ENCODE assay signal across 8 cellular contexts in the genomic region with DNA sequence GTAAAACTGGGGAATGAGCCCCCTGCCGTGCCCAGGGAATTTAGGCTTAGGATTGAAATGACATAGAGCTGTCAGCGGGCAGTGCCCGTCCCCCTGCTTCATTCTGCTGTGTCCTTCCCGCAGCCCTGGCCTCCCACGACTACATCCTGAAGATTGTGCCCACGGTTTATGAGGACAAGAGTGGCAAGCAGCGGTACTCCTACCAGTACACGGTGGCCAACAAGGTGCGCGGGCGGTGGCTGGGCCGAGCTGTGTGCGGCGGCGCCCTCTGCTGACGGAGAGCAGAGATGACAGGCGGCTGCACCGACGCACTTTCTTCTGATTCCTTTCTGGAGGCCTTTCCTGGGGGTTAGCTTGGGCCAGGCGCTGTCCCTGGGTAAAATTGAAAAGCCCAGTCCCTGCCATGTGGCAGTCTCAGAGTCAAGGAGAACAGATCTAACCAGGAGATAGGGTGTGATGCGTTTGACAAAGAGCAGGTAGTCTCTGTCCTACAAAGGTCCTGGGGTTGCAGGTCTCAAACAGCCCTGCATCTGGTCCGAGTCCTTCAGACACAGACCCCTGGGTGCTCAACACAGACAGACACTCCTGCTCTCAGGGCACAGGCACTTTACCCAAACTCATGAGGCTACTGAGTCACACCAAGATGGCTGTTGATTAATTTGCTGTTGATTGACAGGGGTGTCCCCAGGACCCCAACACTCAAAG. TPM values are rescaled to one million over a fixed set of nuclear protein-coding genes. Genes with fewer than 3 reads are reported as not detected.
A peak's percentile ranks its signal among the peaks of the same experiment; 100 is the strongest.
DNase-seq lines count a peak whose midpoint lies in the region; ATAC-seq and TF ChIP-seq lines count a peak whose summit lies in the region.

No MANE protein-coding gene starts in this region.

- peaks cover 52% of the 10 kb centered on the region for H3K36me3 ChIP-seq in mesodermal cell (ENCODE audit: control insufficient read depth, insufficient read depth, low read length)

- ATAC-seq in HG02642 (IDR thresholded peaks at IDR 0.05; ENCODE audit: poor library complexity, unreplicated experiment) (peak; percentile 77), HG03378 (IDR thresholded peaks at IDR 0.05; ENCODE audit: unreplicated experiment) (no peak)
- peak; percentile 93 for ATAC-seq in activated CD8-positive, alpha-beta T cell treated with anti-CD3 and anti-CD28 coated beads, Interleukin-2, amount 10 ng/mL, durations not matched to agents 7 days and 5 days

- H3K27me3 Mint-ChIP-seq in activated CD8-positive, alpha-beta T cell treated with anti-CD3 and anti-CD28 coated beads, Interleukin-2, amount 10 ng/mL, durations not matched to agents 7 days and 5 days (ENCODE audit: low read depth): no peaks in the 10 kb centered on the region

- POLR2A ChIA-PET in activated CD8-positive, alpha-beta T cell treated with anti-CD3 and anti-CD28 coated beads, Interleukin-2, amount 10 ng/mL, durations not matched to agents 7 days and 5 days (lab: Charles Lee): interaction anchor here (1.1 to 1.4 kb wide), 2 partner anchors 162 to 168 kb away, joined by 3 to 4 read pairs; no protein-coding TSS in a partner anchor

- no peaks in the 10 kb centered on the region for H3K9me3 ChIP-seq in mesodermal cell (ENCODE audit: control insufficient read depth, low read length)

- CTCF ChIA-PET in activated CD8-positive, alpha-beta T cell treated with anti-CD3 and anti-CD28 coated beads, Interleukin-2, amount 10 ng/mL, durations not matched to agents 7 days and 5 days (lab: Charles Lee): interaction anchor here (0.7 to 15.1 kb wide), 24 partner anchors 16 to 471 kb away, joined by 3 to 251 read pairs (median 4); partner anchors contain the start of genes DUSP1 and RPL26L1

- H3K36me3 Mint-ChIP-seq in activated CD8-positive, alpha-beta T cell treated with anti-CD3 and anti-CD28 coated beads, Interleukin-2, amount 10 ng/mL, durations not matched to agents 7 days and 5 days (ENCODE audit: low read depth): peaks cover 5% of the 10 kb centered on the region

- no peak overlapping the region for H3K4me3 ChIP-seq in mesodermal cell (ENCODE audit: extremely low read depth, insufficient read depth, low read length, poor library complexity, severe bottlenecking)

- peak; percentile 94 for TF ChIP-seq CTCF in GM10266 (IDR thresholded peaks at IDR 0.05; ENCODE audit: control insufficient read depth, insufficient read depth, low read depth, missing control alignments)

- H3K27ac ChIP-seq in mesodermal cell (ENCODE audit: low read depth, low read length, severe bottlenecking): peak overlapping the region; percentile 10

- 16 to 19% methylated on average over 20 to 21 of the region's 22 CpGs for WGBS in mesodermal cell (ENCODE audit: insufficient coverage in 2 of 2), 2 experiments

- H3K4me1 Mint-ChIP-seq in activated CD8-positive, alpha-beta T cell treated with anti-CD3 and anti-CD28 coated beads, Interleukin-2, amount 10 ng/mL, durations not matched to agents 7 days and 5 days (ENCODE audit: low read depth): peaks cover 1% of the 10 kb centered on the region

- peaks cover 32% of the 10 kb centered on the region for H3K4me1 ChIP-seq in mesodermal cell (ENCODE audit: control insufficient read depth, insufficient read depth, low read length, poor library complexity, severe bottlenecking)

- DNase-seq in GM10266 (ENCODE audit: extremely low spot score): peak; percentile 74
- peak; percentile 14 for DNase-seq in NCI-H345 treated with DMSO at 0.1 percent for 48 hours (lab: John Stamatoyannopoulos, UW; ENCODE audit: unreplicated experiment)
- peak; percentile 76 for DNase-seq in activated CD8-positive, alpha-beta T cell treated with anti-CD3 and anti-CD28 coated beads, Interleukin-2, amount 10 ng/mL, durations not matched to agents 7 days and 5 days
- peak; percentile 46 for DNase-seq in effector CD8-positive, alpha-beta T cell (lab: John Stamatoyannopoulos, UW)
- peak; percentile 47 to 48 for DNase-seq in stimulated activated CD8-positive, alpha-beta memory T cell treated with anti-CD3 and anti-CD28 coated beads, Interleukin-15, amount 100 ng/mL, for 48 hours (ENCODE audit: low read depth in 2 of 2)

- H3K27ac Mint-ChIP-seq in activated CD8-positive, alpha-beta T cell treated with anti-CD3 and anti-CD28 coated beads, Interleukin-2, amount 10 ng/mL, durations not matched to agents 7 days and 5 days: peak overlapping the region; percentile 45

- no peak overlapping the region for H3K4me3 Mint-ChIP-seq in activated CD8-positive, alpha-beta T cell treated with anti-CD3 and anti-CD28 coated beads, Interleukin-2, amount 10 ng/mL, durations not matched to agents 7 days and 5 days

- no peaks in the 10 kb centered on the region for H3K9me3 Mint-ChIP-seq in activated CD8-positive, alpha-beta T cell treated with anti-CD3 and anti-CD28 coated beads, Interleukin-2, amount 10 ng/mL, durations not matched to agents 7 days and 5 days (ENCODE audit: insufficient read depth)

RNA-seq across cellular contexts. Expression of gene RPL26L1, which starts 26.8 kb away (rescaled TPM):
- 10 to 100 TPM; 45.1 to 49.4 TPM for total RNA-seq in activated CD8-positive, alpha-beta T cell treated with anti-CD3 and anti-CD28 coated beads, Interleukin-2, amount 10 ng/mL, durations not matched to agents 7 days and 5 days
- polyA plus RNA-seq in mesodermal cell (2013, experiment 1 of 2): 88.8 TPM
- polyA plus RNA-seq in mesodermal cell (2013, experiment 2 of 2): 99.2 TPM

RNA-seq across cellular contexts. Expression of gene ATP6V0E1, which starts 51.1 kb away (rescaled TPM):
- total RNA-seq in activated CD8-positive, alpha-beta T cell treated with anti-CD3 and anti-CD28 coated beads, Interleukin-2, amount 10 ng/mL, durations not matched to agents 7 days and 5 days: 100 to 1,000 TPM; 122 to 129 TPM
- 154 TPM for polyA plus RNA-seq in mesodermal cell (2013, experiment 1 of 2)
- 125 TPM for polyA plus RNA-seq in mesodermal cell (2013, experiment 2 of 2)

Comparison
In these comparisons a context has a peak if more than half of its experiments do, and no peak if none do; other contexts are left out.
1. DNase-seq: peak in every context shown above with its lines; median percentile 76 in activated CD8-positive, alpha-beta T cell treated with anti-CD3 and anti-CD28 coated beads, Interleukin-2, amount 10 ng/mL, durations not matched to agents 7 days and 5 days; 74 in GM10266; 48 in stimulated activated CD8-positive, alpha-beta memory T cell treated with anti-CD3 and anti-CD28 coated beads, Interleukin-15, amount 100 ng/mL, for 48 hours; 46 in effector CD8-positive, alpha-beta T cell; 14 in NCI-H345 treated with DMSO at 0.1 percent for 48 hours.